1 cellular context compared by ENCODE assay signal in the genomic region with DNA sequence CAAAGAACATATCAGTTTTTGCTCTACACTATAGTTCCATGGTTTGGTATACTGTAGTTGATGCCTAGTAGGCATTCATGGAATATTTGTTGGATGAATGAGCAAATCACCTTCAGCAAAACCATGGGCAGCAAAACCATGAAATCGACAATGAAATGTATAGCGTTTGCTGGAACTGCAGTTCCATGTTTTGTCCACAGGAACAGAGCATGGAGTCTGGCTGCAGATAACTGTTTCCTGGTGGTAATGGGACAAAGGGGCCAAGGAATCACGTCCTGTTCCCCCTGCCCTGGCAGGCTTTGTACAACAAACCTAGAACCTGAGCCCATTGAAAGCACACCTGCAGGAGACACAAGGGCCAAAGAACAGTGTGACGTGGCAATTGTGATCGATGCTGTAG.
TF ChIP-seq lines count a peak whose summit lies in the region.

No MANE protein-coding gene starts in this region.

TF ChIP-seq in H1, 55 proteins besides CTCF, POLR2A, EP300 and RAD21 (continued from another document):
- TF ChIP-seq, protein P1, sequence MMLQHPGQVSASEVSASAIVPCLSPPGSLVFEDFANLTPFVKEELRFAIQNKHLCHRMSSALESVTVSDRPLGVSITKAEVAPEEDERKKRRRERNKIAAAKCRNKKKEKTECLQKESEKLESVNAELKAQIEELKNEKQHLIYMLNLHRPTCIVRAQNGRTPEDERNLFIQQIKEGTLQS (IDR thresholded peaks at IDR 0.05; ENCODE audit: insufficient read depth, low read depth, low read length) = no peak
- no peak for TF ChIP-seq GABPA (IDR thresholded peaks at IDR 0.05; ENCODE audit: borderline replicate concordance, insufficient read depth, low read length)
- TF ChIP-seq MAFK (IDR thresholded peaks at IDR 0.05; ENCODE audit: low read depth, low read length) = no peak
- TF ChIP-seq, protein P2, sequence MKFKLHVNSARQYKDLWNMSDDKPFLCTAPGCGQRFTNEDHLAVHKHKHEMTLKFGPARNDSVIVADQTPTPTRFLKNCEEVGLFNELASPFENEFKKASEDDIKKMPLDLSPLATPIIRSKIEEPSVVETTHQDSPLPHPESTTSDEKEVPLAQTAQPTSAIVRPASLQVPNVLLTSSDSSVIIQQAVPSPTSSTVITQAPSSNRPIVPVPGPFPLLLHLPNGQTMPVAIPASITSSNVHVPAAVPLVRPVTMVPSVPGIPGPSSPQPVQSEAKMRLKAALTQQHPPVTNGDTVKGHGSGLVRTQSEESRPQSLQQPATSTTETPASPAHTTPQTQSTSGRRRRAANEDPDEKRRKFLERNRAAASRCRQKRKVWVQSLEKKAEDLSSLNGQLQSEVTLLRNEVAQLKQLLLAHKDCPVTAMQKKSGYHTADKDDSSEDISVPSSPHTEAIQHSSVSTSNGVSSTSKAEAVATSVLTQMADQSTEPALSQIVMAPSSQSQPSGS (IDR thresholded peaks at IDR 0.05; ENCODE audit: low read length) = no peak
- no peak for TF ChIP-seq POLR2AphosphoS5 (IDR thresholded peaks at IDR 0.05; ENCODE audit: low read depth, low read length)
- no peak for TF ChIP-seq NANOG (IDR thresholded peaks at IDR 0.05; ENCODE audit: insufficient read depth, low read depth, low read length, poor library complexity, severe bottlenecking)
- TF ChIP-seq TAF7 (optimal IDR thresholded peaks at IDR 0.05; ENCODE audit: borderline replicate concordance, low read depth, low read length) = no peak
- TF ChIP-seq, protein P3, sequence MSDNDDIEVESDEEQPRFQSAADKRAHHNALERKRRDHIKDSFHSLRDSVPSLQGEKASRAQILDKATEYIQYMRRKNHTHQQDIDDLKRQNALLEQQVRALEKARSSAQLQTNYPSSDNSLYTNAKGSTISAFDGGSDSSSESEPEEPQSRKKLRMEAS (IDR thresholded peaks at IDR 0.05) = no peak
- no peak for TF ChIP-seq SIX5 (IDR thresholded peaks at IDR 0.05; ENCODE audit: low read depth, low read length)
- TF ChIP-seq POU5F1 (IDR thresholded peaks at IDR 0.05; ENCODE audit: low read depth, low read length) = no peak
